In genomic region chr12:119673634-119674033, GRCh38 we compare ENCODE assay signal across 10 cellular contexts. TPM values are rescaled to one million over a fixed set of nuclear protein-coding genes. Genes with fewer than 3 reads are reported as not detected.
DNase-seq lines count a peak whose midpoint lies in the region; ATAC-seq and TF ChIP-seq lines count a peak whose summit lies in the region.
"Had no signal": no experiment of that assay in that cellular context is flagged by ENCODE, and none has a peak within 500 bp of the region (broad histone marks: within the 10 kb centered on the region; RNA-seq: fewer than 3 reads in every experiment).

No MANE protein-coding gene starts in this region.

- H3K27me3 Mint-ChIP-seq in activated CD4-positive, alpha-beta T cell treated with anti-CD3 and anti-CD28 coated beads, Interleukin-2, amount 10 ng/mL, durations not matched to agents 24 days and 14 days = no peaks in the 10 kb centered on the region

- H3K9me3 Mint-ChIP-seq in activated CD4-positive, alpha-beta T cell treated with anti-CD3 and anti-CD28 coated beads, Interleukin-2, amount 10 ng/mL, durations not matched to agents 24 days and 14 days = no peaks in the 10 kb centered on the region

- H3K4me3 ChIP-seq in colonic mucosa (no peak overlapping the region), lower lobe of right lung (no peak overlapping the region)

- peaks cover 83% of the 10 kb centered on the region for H3K36me3 Mint-ChIP-seq in activated CD4-positive, alpha-beta T cell treated with anti-CD3 and anti-CD28 coated beads, Interleukin-2, amount 10 ng/mL, durations not matched to agents 24 days and 14 days (ENCODE audit: low read depth)

- H3K27me3 ChIP-seq in colonic mucosa (no peaks in the 10 kb centered on the region), lower lobe of right lung (ENCODE audit: low read depth) (no peaks in the 10 kb centered on the region)

- H3K36me3 ChIP-seq in colonic mucosa (peaks cover 32% of the 10 kb centered on the region), lower lobe of right lung (peaks cover 80% of the 10 kb centered on the region)

- H3K27ac ChIP-seq in colonic mucosa = peak overlapping the region; percentile 93
- H3K27ac ChIP-seq in lower lobe of right lung = peak overlapping the region; percentile 72
- H3K27ac ChIP-seq in substantia nigra (ENCODE audit: low read depth, low read length, poor library complexity, severe bottlenecking) = peak overlapping the region; percentile 63

- no peaks in the 10 kb centered on the region for H3K9me3 ChIP-seq in colonic mucosa
- no peaks in the 10 kb centered on the region for H3K9me3 ChIP-seq in lower lobe of right lung

- peak overlapping the region; percentile 64 for H3K4me3 Mint-ChIP-seq in activated CD4-positive, alpha-beta T cell treated with anti-CD3 and anti-CD28 coated beads, Interleukin-2, amount 10 ng/mL, durations not matched to agents 24 days and 14 days

- peak overlapping the region in 1 of 2 donors; percentile 87 for H3K9ac ChIP-seq in colonic mucosa (ENCODE audit: low read depth in 2 of 2, low read length in 2 of 2)

- peak; percentile 22 to 35 for ATAC-seq in lower lobe of right lung

- TF ChIP-seq CTCF in colonic mucosa (IDR thresholded peaks at IDR 0.05) (no peak), lower lobe of right lung (IDR thresholded peaks at IDR 0.05) (no peak)

- peak overlapping the region; percentile 89 for H3K27ac Mint-ChIP-seq in activated CD4-positive, alpha-beta T cell treated with anti-CD3 and anti-CD28 coated beads, Interleukin-2, amount 10 ng/mL, durations not matched to agents 24 days and 14 days

- H3K4me1 ChIP-seq in colonic mucosa (peaks cover 14% of the 10 kb centered on the region), lower lobe of right lung (peaks cover 62% of the 10 kb centered on the region)

- intact Hi-C loops in activated CD4-positive, alpha-beta T cell treated with anti-CD3 and anti-CD28 coated beads, Interleukin-2, amount 10 ng/mL, durations not matched to agents 24 days and 14 days (cut with micrococcal nuclease) = no loop called here
- intact Hi-C loops in colonic mucosa (cut with DNase I) (no loop called here), lower lobe of right lung (cut with DNase I) (no loop called here)

- H3K4me1 Mint-ChIP-seq in activated CD4-positive, alpha-beta T cell treated with anti-CD3 and anti-CD28 coated beads, Interleukin-2, amount 10 ng/mL, durations not matched to agents 24 days and 14 days = peaks cover 50% of the 10 kb centered on the region

- peak; percentile 70 for DNase-seq in activated CD4-positive, alpha-beta T cell treated with anti-CD3 and anti-CD28 coated beads, Interleukin-2, amount 10 ng/mL, durations not matched to agents 24 days and 14 days
- no peak for DNase-seq in activated CD4-positive, alpha-beta T cell treated with anti-CD3 and anti-CD28 coated beads, Interleukin-2, amount 50 U/mL, for 4 hours
- peak; percentile 53 for DNase-seq in colonic mucosa
- no peak for DNase-seq in lower lobe of right lung
- peak in 3 of 49 donors; percentile 7 to 12 (median 10) for DNase-seq in substantia nigra (lab: John Stamatoyannopoulos, UW)
- DNase-seq in NCI-H1930 (lab: John Stamatoyannopoulos, UW) = no peak
- no peak for DNase-seq in cerebellum (ENCODE audit: low spot score)
- DNase-seq in NCI-H226 = no peak
- DNase-seq: HCEC 1CT; stimulated activated CD4-positive, alpha-beta T cell treated with anti-CD3 and anti-CD28 coated beads, Interleukin-15, amount 100 ng/mL, for 24 hours had no signal

RNA-seq across cellular contexts. Expression of gene PRKAB1, which starts 5.7 kb away (rescaled TPM):
- 27.5 and 33.3 TPM in 2 replicates for total RNA-seq in activated CD4-positive, alpha-beta T cell treated with anti-CD3 and anti-CD28 coated beads, Interleukin-2, amount 10 ng/mL, durations not matched to agents 24 days and 14 days
- total RNA-seq in colonic mucosa = 10 to 100 TPM; 70.4 to 76.7 TPM
- total RNA-seq in lower lobe of right lung = 45.6 TPM
- 18.1 TPM for total RNA-seq in cerebellum

Comparison
In these comparisons a context has a peak if more than half of its experiments do, and no peak if none do; other contexts are left out.
1. DNase-seq: peak in activated CD4-positive, alpha-beta T cell treated with anti-CD3 and anti-CD28 coated beads, Interleukin-2, amount 10 ng/mL, durations not matched to agents 24 days and 14 days (single experiment) and colonic mucosa (single experiment); none in activated CD4-positive, alpha-beta T cell treated with anti-CD3 and anti-CD28 coated beads, Interleukin-2, amount 50 U/mL, for 4 hours (0 of 2), lower lobe of right lung (single experiment), NCI-H1930 (0 of 2), cerebellum (single experiment) and NCI-H226 (single experiment).
2. Peak in every context shown above with its lines, with median percentiles within 50 percentile points of each other: H3K27ac ChIP-seq.